8 cellular contexts compared by ENCODE assay signal in genomic region chr6:20401403-20402180, GRCh38. TPM values are rescaled to one million over a fixed set of nuclear protein-coding genes. Genes with fewer than 3 reads are reported as not detected.
DNase-seq lines count a peak whose midpoint lies in the region; ATAC-seq, FAIRE-seq and TF ChIP-seq lines count a peak whose summit lies in the region.

Gene E2F3, plus strand, starts transcription at chr6:20401879. Its CDS starts 354 bp downstream, at chr6:20402233.

- H2BK5ac ChIP-seq in trophoblast cell (ENCODE audit: low read depth, low read length, poor library complexity): peak within 1 kb of the TSS; percentile 58

- POLR2A ChIA-PET in T-cell (lab: Charles Lee): interaction anchor here in 1 of 2 donors (0.6 kb wide), 1 partner anchor 132 kb away, joined by 12 read pairs; no protein-coding TSS in a partner anchor

- H3K27ac ChIP-seq in adipose tissue (ENCODE audit: low read depth, low read length): peak within 1 kb of the TSS; percentile 61
- H3K27ac ChIP-seq in trophoblast cell (ENCODE audit: low read depth, low read length): peak within 1 kb of the TSS; percentile 100

- no peak within 1 kb of the TSS for H3K23ac ChIP-seq in trophoblast cell (ENCODE audit: low read length)

- H2BK12ac ChIP-seq in trophoblast cell (ENCODE audit: low read length): no peak within 1 kb of the TSS

- H3K4me3 Mint-ChIP-seq in T-cell: peak within 1 kb of the TSS; percentile 96 to 100 (median 98)
- H3K4me3 Mint-ChIP-seq in type B pancreatic cell: peak within 1 kb of the TSS; percentile 93

- peaks cover 0 to 2% of the 10 kb centered on the region in 2 experiments for H3K36me3 ChIP-seq in trophoblast cell (ENCODE audit: control insufficient read depth in 1 of 2, insufficient read depth in 2 of 2, low read length in 2 of 2)

- CTCF ChIA-PET in T-cell (lab: Charles Lee): interaction anchor here in 1 of 2 donors (2.5 kb wide), 1 partner anchor 82 kb away, joined by 7 read pairs; no protein-coding TSS in a partner anchor

- peak within 1 kb of the TSS; percentile 96 for H3K4ac ChIP-seq in trophoblast cell (ENCODE audit: low read depth, low read length)

- peaks cover 36 to 38% (median 36%) of the 10 kb centered on the region in 3 donors for H3K4me1 Mint-ChIP-seq in T-cell
- H3K4me1 Mint-ChIP-seq in type B pancreatic cell (ENCODE audit: unreplicated experiment): peaks cover 16% of the 10 kb centered on the region

- H4K91ac ChIP-seq in trophoblast cell (ENCODE audit: low read depth, low read length): peak within 1 kb of the TSS; percentile 91

- peak; percentile 94 for DNase-seq in GM12891 (ENCODE audit: insufficient read length, low spot score)
- DNase-seq in NCI-H1436 treated with DMSO at 0.1 percent for 48 hours (lab: John Stamatoyannopoulos, UW): peak; percentile 99
- DNase-seq in T-cell: peak; percentile 96 to 100 (median 99)
- peak; percentile 100 for DNase-seq in cardiac septum (ENCODE audit: low spot score)
- peak; percentile 100 for DNase-seq in trophoblast cell
- peak; percentile 99 for DNase-seq in type B pancreatic cell (ENCODE audit: extremely low spot score, unreplicated experiment)

- peaks cover 16% of the 10 kb centered on the region for H3K79me1 ChIP-seq in trophoblast cell (ENCODE audit: low read length)

- H4K12ac ChIP-seq in trophoblast cell (ENCODE audit: low read depth, low read length): peak within 1 kb of the TSS; percentile 96

- peak within 1 kb of the TSS; percentile 84 for H3K4me2 ChIP-seq in trophoblast cell (ENCODE audit: low read length)

- H3K27me3 Mint-ChIP-seq in T-cell (no peaks in the 10 kb centered on the region), type B pancreatic cell (peaks cover 4% of the 10 kb centered on the region)

- TF ChIP-seq POLR2A in GM12891 (IDR thresholded peaks at IDR 0.05; ENCODE audit: low read depth, low read length): peak; percentile 81

- H2AK5ac ChIP-seq in trophoblast cell (ENCODE audit: low read length): peak within 1 kb of the TSS; percentile 26

- intact Hi-C loops in cardiac septum (cut with DNase I): loop anchor here (5.0 kb wide), 2 partner anchors 109 to 189 kb away; partner anchors contain the start of gene MBOAT1

- peak within 1 kb of the TSS; percentile 86 for H2BK120ac ChIP-seq in trophoblast cell (ENCODE audit: insufficient read depth, low read length, poor library complexity)

- peak; percentile 98 for FAIRE-seq in GM12891 (lab: Jason Lieb, UNC)

- peak within 1 kb of the TSS; percentile 57 for H2AFZ ChIP-seq in trophoblast cell (ENCODE audit: insufficient read depth, low read length, poor library complexity)

- ATAC-seq in HG02840 (IDR thresholded peaks at IDR 0.05; ENCODE audit: low FRiP score, unreplicated experiment) (peak; percentile 88), T-cell (replicated peaks in 1 of 4) (peak; percentile 84 to 87 (median 86))

- peaks cover 2 to 3% of the 10 kb centered on the region in 2 experiments for H3K4me1 ChIP-seq in trophoblast cell (ENCODE audit: control insufficient read depth in 1 of 2, insufficient read depth in 2 of 2, low read length in 2 of 2)

- peaks cover 3% of the 10 kb centered on the region for H3K36me3 Mint-ChIP-seq in T-cell
- H3K36me3 Mint-ChIP-seq in type B pancreatic cell: peaks cover 4% of the 10 kb centered on the region

- WGBS in adipose tissue, 3 donors: 0% methylated on average over 57 of the region's 57 CpGs
- WGBS in trophoblast cell (ENCODE audit: extremely low coverage, insufficient coverage, insufficient read length): no CpG with 5 or more reads among the region's 57 CpGs

- H3K9ac ChIP-seq in trophoblast cell (ENCODE audit: low read length): peak within 1 kb of the TSS; percentile 98

- H3K4me3 ChIP-seq in trophoblast cell (ENCODE audit: low read depth, low read length): peak within 1 kb of the TSS; percentile 98

- H3K9me3 ChIP-seq in trophoblast cell (ENCODE audit: insufficient read depth, low read depth, low read length): no peaks in the 10 kb centered on the region

- H3K9me3 Mint-ChIP-seq in T-cell (no peaks in the 10 kb centered on the region), type B pancreatic cell (no peaks in the 10 kb centered on the region)

- TF ChIP-seq CTCF in type B pancreatic cell (conservative IDR thresholded peaks at IDR 0.05): peak; percentile 41

- peak within 1 kb of the TSS; percentile 96 for H3K18ac ChIP-seq in trophoblast cell (ENCODE audit: low read length)

- H4K8ac ChIP-seq in trophoblast cell (ENCODE audit: low read depth, low read length): peak within 1 kb of the TSS; percentile 91

- peaks cover 13% of the 10 kb centered on the region for H3K79me2 ChIP-seq in trophoblast cell (ENCODE audit: control insufficient read depth, insufficient read depth, low read length, poor library complexity)

- H3K27ac Mint-ChIP-seq in T-cell (peak within 1 kb of the TSS; percentile 81 to 84), type B pancreatic cell (peak within 1 kb of the TSS; percentile 95)

- no peaks in the 10 kb centered on the region for H3K27me3 ChIP-seq in trophoblast cell (ENCODE audit: insufficient read depth, low read length)

- H3K14ac ChIP-seq in trophoblast cell (ENCODE audit: low read length): peak within 1 kb of the TSS; percentile 97

TF ChIP-seq in GM12891, 5 proteins besides CTCF, POLR2A, EP300 and RAD21:
- TF ChIP-seq TAF1 (IDR thresholded peaks at IDR 0.05; ENCODE audit: low read depth, low read length): peak; percentile 89
- TF ChIP-seq PAX5 (IDR thresholded peaks at IDR 0.05; ENCODE audit: insufficient read depth, low read length, severe bottlenecking): no peak
- TF ChIP-seq POU2F2 (IDR thresholded peaks at IDR 0.05; ENCODE audit: low read depth, low read length): peak; percentile 100
- peak; percentile 93 for TF ChIP-seq POLR2AphosphoS5 (IDR thresholded peaks at IDR 0.05; ENCODE audit: low read depth, low read length)

RNA-seq across cellular contexts. Expression of gene E2F3, which starts in this region (rescaled TPM):
- polyA plus RNA-seq in GM12891 (2012; ENCODE audit: low read depth, missing spikeins): 3.8 TPM
- total RNA-seq in T-cell: 10 to 100 TPM in 4 of 5 donors, 1 to 10 TPM in 1; 9.6 to 28.2 (median 23.1) TPM
- polyA plus RNA-seq in adipose tissue: 1 to 10 TPM; 1.0 to 4.3 (median 3.8) TPM
- 8.6 TPM for total RNA-seq in cardiac septum
- polyA plus RNA-seq in trophoblast cell (2013): 10.7 and 11.6 TPM in 2 replicates
- 13.7 and 21.0 TPM in 2 replicates for total RNA-seq in type B pancreatic cell (ENCODE audit: low replicate concordance)

Comparison
In these comparisons a context has a peak if more than half of its experiments do, and no peak if none do; other contexts are left out.
1. Peak in every context shown above with its lines: DNase-seq, ATAC-seq, H3K4me3 ChIP-seq and H3K27ac ChIP-seq.